ENCODE assay signal across 27 cellular contexts in genomic region chr22:49116486-49116885, GRCh38.
"Had no signal": no experiment of that assay in that cellular context is flagged by ENCODE, and none has a peak within 500 bp of the region (broad histone marks: within the 10 kb centered on the region; RNA-seq: fewer than 3 reads in every experiment).

No MANE protein-coding gene starts in this region.

- H3K4me3 ChIP-seq: left lung, lung, mucosa of descending colon, ovary, right atrium auricular region, right lobe of liver, smooth muscle cell, tibial nerve, uterus had no signal

- H3K27me3 ChIP-seq: neutrophil, ovary, right atrium auricular region, right lobe of liver, tibial nerve, uterus had no signal

- H3K9me3 ChIP-seq: left lung, mucosa of descending colon, neutrophil, ovary, right atrium auricular region, right lobe of liver, tibial nerve, uterus had no signal

- H3K36me3 Mint-ChIP-seq: immature natural killer cell; naive thymus-derived CD4-positive, alpha-beta T cell; natural killer cell treated with Interleukin-12 subunit alpha and Interleukin-12 subunit beta and Interleukin-15 and Interleukin-18, amount 100 ng/mL, for 72 hours; stimulated activated memory B cell treated with anti-CD40 and anti-IgM and Interleukin-4, amounts not matched to agents 10 μg/mL and 1 μg/mL and 100 μg/mL, for 72 hours; type B pancreatic cell had no signal

- H3K4me1 ChIP-seq: left lung, right atrium auricular region, right lobe of liver, tibial nerve, uterus had no signal

- H3K27me3 Mint-ChIP-seq: naive thymus-derived CD4-positive, alpha-beta T cell; stimulated activated memory B cell treated with anti-CD40 and anti-IgM and Interleukin-4, amounts not matched to agents 10 μg/mL and 1 μg/mL and 100 μg/mL, for 72 hours; stimulated activated naive CD8-positive, alpha-beta T cell treated with anti-CD3 and anti-CD28 coated beads, Interleukin-15, amount 100 ng/mL, for 72 hours had no signal

- H3K27ac ChIP-seq: left lung, neutrophil, ovary, right atrium auricular region, right lobe of liver, tibial nerve, uterus had no signal

- ATAC-seq: left colon; left lung; mucosa of descending colon; naive thymus-derived CD4-positive, alpha-beta T cell; natural killer cell treated with Interleukin-12 subunit alpha and Interleukin-12 subunit beta and Interleukin-15 and Interleukin-18, amount 100 ng/mL, for 72 hours; right lobe of liver; stimulated activated memory B cell treated with anti-CD40 and anti-IgM and Interleukin-4, amounts not matched to agents 10 μg/mL and 1 μg/mL and 100 μg/mL, for 72 hours; stimulated activated naive CD8-positive, alpha-beta T cell treated with anti-CD3 and anti-CD28 coated beads, Interleukin-15, amount 100 ng/mL, for 72 hours had no signal

- H3K9me3 Mint-ChIP-seq: immature natural killer cell; naive thymus-derived CD4-positive, alpha-beta T cell; natural killer cell treated with Interleukin-12 subunit alpha and Interleukin-12 subunit beta and Interleukin-15 and Interleukin-18, amount 100 ng/mL, for 72 hours; stimulated activated memory B cell treated with anti-CD40 and anti-IgM and Interleukin-4, amounts not matched to agents 10 μg/mL and 1 μg/mL and 100 μg/mL, for 72 hours; stimulated activated naive CD8-positive, alpha-beta T cell treated with anti-CD3 and anti-CD28 coated beads, Interleukin-15, amount 100 ng/mL, for 72 hours; type B pancreatic cell had no signal

- H3K4me1 Mint-ChIP-seq: immature natural killer cell; stimulated activated memory B cell treated with anti-CD40 and anti-IgM and Interleukin-4, amounts not matched to agents 10 μg/mL and 1 μg/mL and 100 μg/mL, for 72 hours; stimulated activated naive CD8-positive, alpha-beta T cell treated with anti-CD3 and anti-CD28 coated beads, Interleukin-15, amount 100 ng/mL, for 72 hours had no signal

- H3K4me3 Mint-ChIP-seq: immature natural killer cell; naive thymus-derived CD4-positive, alpha-beta T cell; natural killer cell treated with Interleukin-12 subunit alpha and Interleukin-12 subunit beta and Interleukin-15 and Interleukin-18, amount 100 ng/mL, for 72 hours; stimulated activated memory B cell treated with anti-CD40 and anti-IgM and Interleukin-4, amounts not matched to agents 10 μg/mL and 1 μg/mL and 100 μg/mL, for 72 hours; stimulated activated naive CD8-positive, alpha-beta T cell treated with anti-CD3 and anti-CD28 coated beads, Interleukin-15, amount 100 ng/mL, for 72 hours; type B pancreatic cell had no signal

- H3K4me2 ChIP-seq: smooth muscle cell had no signal

- H3K36me3 ChIP-seq: left lung, neutrophil, ovary, right atrium auricular region, right lobe of liver, tibial nerve, uterus had no signal

- DNase-seq: hypothalamus; immature natural killer cell; kidney; left colon; left lung; midbrain; mucosa of descending colon; naive thymus-derived CD4-positive, alpha-beta T cell; occipital lobe; ovary; stimulated activated CD4-positive, alpha-beta T cell treated with anti-CD3 and anti-CD28 coated beads, Interleukin-1b, Interleukin-23, amount 100 ng/mL, for 48 hours; stimulated activated CD4-positive, alpha-beta T cell treated with anti-CD3 and anti-CD28 coated beads, Interleukin-2, amount 100 ng/mL, for 48 hours; stimulated activated CD4-positive, alpha-beta T cell treated with anti-CD3 and anti-CD28 coated beads, Interleukin-4, amount 100 ng/mL, for 4 hours; stimulated activated CD8-positive, alpha-beta memory T cell treated with anti-CD3 and anti-CD28 coated beads, Interleukin-4, amount 100 ng/mL, for 48 hours; stimulated activated naive CD4-positive, alpha-beta T cell treated with Interleukin-2 at 50 U/mL for 16 hours; stimulated activated naive CD8-positive, alpha-beta T cell treated with anti-CD3 and anti-CD28 coated beads, Interleukin-15, amount 100 ng/mL, for 72 hours; substantia nigra; uterus had no signal

- H3K27ac Mint-ChIP-seq: immature natural killer cell; naive thymus-derived CD4-positive, alpha-beta T cell; natural killer cell treated with Interleukin-12 subunit alpha and Interleukin-12 subunit beta and Interleukin-15 and Interleukin-18, amount 100 ng/mL, for 72 hours; stimulated activated memory B cell treated with anti-CD40 and anti-IgM and Interleukin-4, amounts not matched to agents 10 μg/mL and 1 μg/mL and 100 μg/mL, for 72 hours; type B pancreatic cell had no signal
